16 cellular contexts compared by ENCODE assay signal in the genomic region with DNA sequence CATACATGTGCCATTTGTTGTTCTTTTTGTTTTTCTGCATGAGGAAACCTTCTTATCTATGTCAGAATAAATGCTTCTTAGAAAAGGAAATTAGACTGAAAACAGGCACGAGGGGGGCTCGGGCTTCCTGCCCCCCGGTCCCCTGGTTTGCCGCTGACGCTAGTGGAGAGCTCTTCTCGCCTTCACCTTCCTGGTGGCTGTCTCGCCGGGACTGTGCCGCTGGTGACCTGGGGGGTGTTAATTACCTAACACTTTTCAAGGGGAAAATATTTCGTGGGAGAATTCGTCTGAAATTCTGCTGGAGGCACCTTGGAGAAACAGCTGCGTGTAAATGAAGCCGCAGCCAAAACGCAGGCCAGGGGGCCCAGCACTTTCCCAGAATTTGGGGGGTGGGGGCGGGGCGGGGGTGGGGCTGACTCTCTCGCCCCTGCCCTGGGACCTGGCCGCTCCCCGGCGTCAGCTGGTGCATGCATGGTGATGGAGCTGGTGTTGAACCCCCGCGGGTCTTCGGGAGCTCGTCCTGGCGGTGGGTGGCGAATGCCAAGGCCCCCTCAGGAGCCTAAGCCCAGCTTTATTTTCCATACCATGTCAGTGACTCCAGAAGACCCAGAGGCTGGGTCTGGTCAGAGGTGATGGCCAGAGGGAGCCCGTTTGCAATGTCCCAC. TPM values are rescaled to one million over a fixed set of nuclear protein-coding genes. Genes with fewer than 3 reads are reported as not detected.
A peak's percentile ranks its signal among the peaks of the same experiment; 100 is the strongest.
DNase-seq lines count a peak whose midpoint lies in the region; ATAC-seq and TF ChIP-seq lines count a peak whose summit lies in the region.
"Had no signal": no experiment of that assay in that cellular context is flagged by ENCODE, and none has a peak within 500 bp of the region (broad histone marks: within the 10 kb centered on the region; RNA-seq: fewer than 3 reads in every experiment).

No MANE protein-coding gene starts in this region.

- H3K27me3 ChIP-seq in H7 (ENCODE audit: control insufficient read depth, insufficient read depth, low read length) (no peaks in the 10 kb centered on the region), lower lobe of right lung (ENCODE audit: low read depth) (no peaks in the 10 kb centered on the region), testis (no peaks in the 10 kb centered on the region)

- 43 to 47% methylated on average over 15 to 27 of the region's 27 CpGs for WGBS in testis, 2 donors

- H3K36me3 ChIP-seq in H7 (replicated peaks; ENCODE audit: control insufficient read depth, insufficient read depth, low read length) (no peaks in the 10 kb centered on the region), lower lobe of right lung (no peaks in the 10 kb centered on the region), testis (ENCODE audit: low read depth, missing control alignments) (no peaks in the 10 kb centered on the region)

- H3K27ac ChIP-seq in lower lobe of right lung = no peak overlapping the region
- H3K27ac ChIP-seq in testis = no peak overlapping the region
- H3K27ac ChIP-seq: 22Rv1, A549, C4-2B had no signal

- peak; percentile 4 for DNase-seq in activated CD4-positive, CD25-positive, alpha-beta regulatory T cell treated with anti-CD3 and anti-CD28 coated beads, Interleukin-2, amount 50 U/mL, for 72 hours
- peak; percentile 68 for DNase-seq in H7
- peak; percentile 30 for DNase-seq in lower lobe of right lung
- DNase-seq in testis = no peak
- DNase-seq in effector CD8-positive, alpha-beta T cell (lab: John Stamatoyannopoulos, UW) = no peak
- DNase-seq: AML-193; CD4-positive, alpha-beta T cell; DMS153; DMS79; GDM1 had no signal

- ATAC-seq in activated CD4-positive, CD25-positive, alpha-beta regulatory T cell treated with anti-CD3 and anti-CD28 coated beads, Interleukin-2, amount 50 U/mL, for 24 hours = no peak
- ATAC-seq in lower lobe of right lung (no peak), GM21390 (IDR thresholded peaks at IDR 0.05; ENCODE audit: unreplicated experiment) (no peak)
- ATAC-seq: A549, GM23338 had no signal

- TF ChIP-seq CTCF in lower lobe of right lung (IDR thresholded peaks at IDR 0.05) (no peak), testis (IDR thresholded peaks at IDR 0.05) (no peak)

- H3K4me3 ChIP-seq in H7 (ENCODE audit: insufficient read depth, low read depth, low read length) = no peak overlapping the region
- H3K4me3 ChIP-seq in lower lobe of right lung = no peak overlapping the region
- H3K4me3 ChIP-seq in testis = peak overlapping the region; percentile 36 to 50
- H3K4me3 ChIP-seq: A549, GM23338 had no signal

- H3K4me1 ChIP-seq in lower lobe of right lung = no peaks in the 10 kb centered on the region
- H3K4me1 ChIP-seq in testis = no peaks in the 10 kb centered on the region
- H3K4me1 ChIP-seq: A549 had no signal

- TF ChIP-seq POLR2A in testis (IDR thresholded peaks at IDR 0.05) = no peak

- intact Hi-C loops in lower lobe of right lung (cut with DNase I) = no loop called here
- intact Hi-C loops in testis (cut with DNase I; ENCODE audit: low total_unique reads) = no loop called here

- H3K9me3 ChIP-seq in lower lobe of right lung (no peaks in the 10 kb centered on the region), testis (no peaks in the 10 kb centered on the region)
- H3K9me3 ChIP-seq: A549 had no signal

RNA-seq across cellular contexts. Expression of a gene that starts 58.3 kb away (rescaled TPM):
- total RNA-seq in H7 (2014; rRNA removed; shearing (Covaris generic)) = 21.2 and 21.3 TPM in 2 replicates
- total RNA-seq in lower lobe of right lung (42.4 TPM), testis (10 to 100 TPM; 14.6 to 17.6 TPM)
- 5.0 TPM for polyA plus RNA-seq in testis (ENCODE audit: insufficient read depth, low read depth, low replicate concordance)

Comparison
In these comparisons a context has a peak if more than half of its experiments do, and no peak if none do; other contexts are left out.
1. DNase-seq: peak in activated CD4-positive, CD25-positive, alpha-beta regulatory T cell treated with anti-CD3 and anti-CD28 coated beads, Interleukin-2, amount 50 U/mL, for 72 hours (single experiment), H7 (single experiment) and lower lobe of right lung (single experiment); none in testis (single experiment) and effector CD8-positive, alpha-beta T cell (single experiment).
2. H3K4me3 ChIP-seq: peak in testis (2 of 2); none in H7 (single experiment) and lower lobe of right lung (single experiment).